In genomic region chr3:39383190-39383912, GRCh38 we compare ENCODE assay signal across 8 cellular contexts. TPM values are rescaled to one million over a fixed set of nuclear protein-coding genes. Genes with fewer than 3 reads are reported as not detected.
DNase-seq lines count a peak whose midpoint lies in the region; ATAC-seq, FAIRE-seq and TF ChIP-seq lines count a peak whose summit lies in the region.

A gene with protein sequence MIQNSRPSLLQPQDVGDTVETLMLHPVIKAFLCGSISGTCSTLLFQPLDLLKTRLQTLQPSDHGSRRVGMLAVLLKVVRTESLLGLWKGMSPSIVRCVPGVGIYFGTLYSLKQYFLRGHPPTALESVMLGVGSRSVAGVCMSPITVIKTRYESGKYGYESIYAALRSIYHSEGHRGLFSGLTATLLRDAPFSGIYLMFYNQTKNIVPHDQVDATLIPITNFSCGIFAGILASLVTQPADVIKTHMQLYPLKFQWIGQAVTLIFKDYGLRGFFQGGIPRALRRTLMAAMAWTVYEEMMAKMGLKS (plus strand): TSS chr3:39383370. CDS start chr3:39383725, 355 bp downstream.

- peak within 1 kb of the TSS; percentile 73 for H3K4me3 ChIP-seq in MG63
- peak within 1 kb of the TSS; percentile 93 for H3K4me3 ChIP-seq in ovary
- H3K4me3 ChIP-seq in transverse colon: peak within 1 kb of the TSS; percentile 56 to 81 (median 72)

- no peaks in the 10 kb centered on the region for H3K27me3 ChIP-seq in MG63
- no peaks in the 10 kb centered on the region for H3K27me3 ChIP-seq in ovary
- H3K27me3 ChIP-seq in transverse colon: no peaks in the 10 kb centered on the region

- no peaks in the 10 kb centered on the region for H3K9me3 Mint-ChIP-seq in activated T-helper 17 cell treated with anti-CD3 and anti-CD28 coated beads, Interleukin-2, amount 50 U/mL, for 72 hours

- H3K4me3 Mint-ChIP-seq in activated T-helper 17 cell treated with anti-CD3 and anti-CD28 coated beads, Interleukin-2, amount 50 U/mL, for 72 hours: peak within 1 kb of the TSS; percentile 98

- FAIRE-seq in H54 (lab: Jason Lieb, UNC): no peak

- peak within 1 kb of the TSS; percentile 76 for H3K9ac ChIP-seq in ES-I3 (ENCODE audit: low read depth, low read length)

- H3K36me3 Mint-ChIP-seq in activated T-helper 17 cell treated with anti-CD3 and anti-CD28 coated beads, Interleukin-2, amount 50 U/mL, for 72 hours (ENCODE audit: low read depth): peaks cover 7% of the 10 kb centered on the region

- H3K4me1 ChIP-seq in ES-I3 (ENCODE audit: insufficient read depth, low read length) (peaks cover 10% of the 10 kb centered on the region), ovary (ENCODE audit: insufficient read depth) (peaks cover 10% of the 10 kb centered on the region), transverse colon (peaks cover 10 to 45% (median 26%) of the 10 kb centered on the region in 4 donors)

- DNase-seq in H54 (ENCODE audit: insufficient read length, low spot score) (peak; percentile 75), MG63 (peak; percentile 75), germinal center (ENCODE audit: low spot score) (peak; percentile 90), ovary (peak; percentile 74 to 82 (median 78)), transverse colon (peak; percentile 85), NCI-H2081 (lab: John Stamatoyannopoulos, UW) (no peak)

- H3K4me1 Mint-ChIP-seq in activated T-helper 17 cell treated with anti-CD3 and anti-CD28 coated beads, Interleukin-2, amount 50 U/mL, for 72 hours: peaks cover 31% of the 10 kb centered on the region

- 0% methylated on average over 60 to 63 of the region's 63 CpGs for WGBS in ovary, 3 donors
- 0% methylated on average over 61 of the region's 63 CpGs; no CpG with 5 or more reads in 1 of the 2 donors for WGBS in transverse colon (ENCODE audit: low coverage in 1 of 2), 2 donors

- TF ChIP-seq EP300 in ovary (IDR thresholded peaks at IDR 0.05): no peak
- no peak for TF ChIP-seq EP300 in transverse colon (IDR thresholded peaks at IDR 0.05; ENCODE audit: low read depth)

- H3K27me3 Mint-ChIP-seq in activated T-helper 17 cell treated with anti-CD3 and anti-CD28 coated beads, Interleukin-2, amount 50 U/mL, for 72 hours: no peaks in the 10 kb centered on the region

- TF ChIP-seq POLR2A in H54 (IDR thresholded peaks at IDR 0.05; ENCODE audit: low read depth, low read length) (peak; percentile 31), ovary (IDR thresholded peaks at IDR 0.05) (peak; percentile 66), transverse colon (IDR thresholded peaks at IDR 0.05) (peak; percentile 58)

- peak; percentile 85 for ATAC-seq in activated T-helper 17 cell treated with anti-CD3 and anti-CD28 coated beads, Interleukin-2, amount 50 U/mL, for 72 hours (replicated peaks)

- H3K9me3 ChIP-seq in ES-I3 (ENCODE audit: control insufficient read depth, insufficient read depth, low read length) (no peaks in the 10 kb centered on the region), MG63 (no peaks in the 10 kb centered on the region), ovary (no peaks in the 10 kb centered on the region), transverse colon (no peaks in the 10 kb centered on the region)

- no peaks in the 10 kb centered on the region for H3K36me3 ChIP-seq in ES-I3 (ENCODE audit: insufficient read depth, low read length)
- no peaks in the 10 kb centered on the region for H3K36me3 ChIP-seq in MG63
- no peaks in the 10 kb centered on the region for H3K36me3 ChIP-seq in ovary
- H3K36me3 ChIP-seq in transverse colon: no peaks in the 10 kb centered on the region

- intact Hi-C loops in ovary (cut with DNase I) (loop anchor here in 2 of 4 donors (1.0 to 10.0 kb wide), 2 partner anchors 23 to 939 kb away; partner anchors contain the start of gene RPSA (in 1 of the 2)), transverse colon (cut with DNase I; ENCODE audit: low total_unique reads) (loop anchor here (2.0 to 10.0 kb wide), 2 partner anchors 23 to 279 kb away; partner anchors contain the start of genes GORASP1, RPSA and TTC21A)

- peak within 1 kb of the TSS; percentile 99 for H3K27ac Mint-ChIP-seq in activated T-helper 17 cell treated with anti-CD3 and anti-CD28 coated beads, Interleukin-2, amount 50 U/mL, for 72 hours

- H3K27ac ChIP-seq in ovary: peak within 1 kb of the TSS; percentile 88 to 91
- H3K27ac ChIP-seq in transverse colon: peak within 1 kb of the TSS; percentile 94 to 98 (median 96)

- in situ Hi-C loops in transverse colon (cut with MboI; ENCODE audit: low pct_ligation_motif_present in 1 of 4, low pct_unique_long_range_greater_than_20kb in 1 of 4, low sequenced_read_pairs in 3 of 4): loop anchor here (25.0 kb wide), 2 partner anchors 171 to 196 kb away; partner anchors contain the start of gene XIRP1 (in 3 of the 4)

- TF ChIP-seq CTCF in ovary (IDR thresholded peaks at IDR 0.05): peak in 2 of 3 donors; percentile 28 to 31
- peak; percentile 17 to 55 (median 41) for TF ChIP-seq CTCF in transverse colon (IDR thresholded peaks at IDR 0.05)

RNA-seq across cellular contexts. Expression of the gene that starts here (rescaled TPM):
- total RNA-seq in MG63 (2014; rRNA removed; shearing (Covaris generic); ENCODE audit: low replicate concordance): 18.2 and 28.8 TPM in 2 replicates
- 10 to 100 TPM; 21.3 to 38.2 TPM for total RNA-seq in activated T-helper 17 cell treated with anti-CD3 and anti-CD28 coated beads, Interleukin-2, amount 50 U/mL, for 72 hours
- total RNA-seq in ovary (10 to 100 TPM; 28.8 to 38.6 (median 33.9) TPM), transverse colon (10 to 100 TPM; 10.5 to 61.7 (median 40.4) TPM)
- 10 to 100 TPM; 48.1 to 70.5 TPM for polyA plus RNA-seq in ovary

Comparison
In these comparisons a context has a peak if more than half of its experiments do, and no peak if none do; other contexts are left out.
1. DNase-seq: peak in H54 (single experiment), MG63 (single experiment), germinal center (single experiment), ovary (5 of 5) and transverse colon (single experiment); none in NCI-H2081 (0 of 2).
2. Peak in every context shown above with its lines, with median percentiles within 50 percentile points of each other: POLR2A ChIP-seq and H3K4me3 ChIP-seq.